ENCODE assay signal across 1 cellular context in genomic region chr3:125367403-125368230, GRCh38.
A peak's percentile ranks its signal among the peaks of the same experiment; 100 is the strongest.
TF ChIP-seq lines count a peak whose summit lies in the region.

No MANE protein-coding gene starts in this region.

TF ChIP-seq in GM12878, 131 proteins besides CTCF, POLR2A, EP300 and RAD21:
- TF ChIP-seq NFYA (IDR thresholded peaks at IDR 0.05; ENCODE audit: borderline replicate concordance, low read depth, low read length) (no peak), BHLHE40 (IDR thresholded peaks at IDR 0.05; ENCODE audit: borderline replicate concordance in 1 of 2, low read depth in 2 of 2, low read length in 1 of 2) (no peak), SPI1 (IDR thresholded peaks at IDR 0.05; ENCODE audit: borderline replicate concordance, insufficient read depth, low read depth, low read length) (no peak), ZNF24 (IDR thresholded peaks at IDR 0.05) (peak; percentile 84)
